Comparison of ENCODE assay signal across 23 cellular contexts in genomic region chr7:16708496-16708895, GRCh38. TPM values are rescaled to one million over a fixed set of nuclear protein-coding genes. Genes with fewer than 3 reads are reported as not detected.
DNase-seq lines count a peak whose midpoint lies in the region; ATAC-seq and TF ChIP-seq lines count a peak whose summit lies in the region.
"Had no signal": no experiment of that assay in that cellular context is flagged by ENCODE, and none has a peak within 500 bp of the region (broad histone marks: within the 10 kb centered on the region; RNA-seq: fewer than 3 reads in every experiment).

No MANE protein-coding gene starts in this region.

- CTCF ChIA-PET in MCF 10A (lab: Yijun Ruan, JAX) = interaction anchor here (0.6 to 1.8 kb wide), 5 partner anchors 11 to 892 kb away, joined by 3 to 5 read pairs (median 3); no protein-coding TSS in a partner anchor

- H3K27ac ChIP-seq in cardiac muscle cell = peak overlapping the region; percentile 50
- H3K27ac ChIP-seq in body of pancreas = no peak overlapping the region
- H3K27ac ChIP-seq: esophagus muscularis mucosa, prostate gland, spleen, thyroid gland had no signal

- DNase-seq in cardiac muscle cell (ENCODE audit: low read depth in 1 of 2, low spot score in 1 of 2) (peak in 1 of 2 donors; percentile 20), left ventricle myocardium superior (no peak), amniotic epithelial cell (ENCODE audit: low read depth) (peak; percentile 39), fibroblast of the aortic adventitia (ENCODE audit: low read depth) (peak; percentile 36), MCF 10A (ENCODE audit: unreplicated experiment) (no peak), body of pancreas (no peak)
- no peak for DNase-seq in stimulated activated CD4-positive, alpha-beta T cell treated with anti-CD3 and anti-CD28 coated beads, Interleukin-1b, Interleukin-23, amount 100 ng/mL, for 48 hours
- DNase-seq: activated CD4-positive, alpha-beta T cell treated with anti-CD3 and anti-CD28 coated beads, Interleukin-2, amount 50 U/mL, for 48 hours; activated T-cell treated with anti-CD3 and anti-CD28 coated beads for 4 hours; CD4-positive, alpha-beta T cell; DMS153; MM.1S; natural killer cell; NCI-H345; NK-92 treated with Interleukin-12 subunit alpha and Interleukin-12 subunit beta, amount 100 ng/mL, for 24 hours; spleen; T-cell; thyroid gland had no signal

- H3K36me3 ChIP-seq in cardiac muscle cell = peaks cover 39% of the 10 kb centered on the region
- H3K36me3 ChIP-seq in body of pancreas (replicated peaks in 1 of 2; ENCODE audit: insufficient read depth in 1 of 2, low read depth in 2 of 2) = peaks cover 0 to 1% of the 10 kb centered on the region in 2 donors
- H3K36me3 ChIP-seq: prostate gland had no signal

- intact Hi-C loops in left ventricle myocardium superior (cut with micrococcal nuclease) (no loop called here), MCF 10A (cut with micrococcal nuclease) (no loop called here), body of pancreas (cut with DNase I) (no loop called here)

- peaks cover 62% of the 10 kb centered on the region for H3K36me3 Mint-ChIP-seq in MCF 10A (ENCODE audit: insufficient read depth, unreplicated experiment)

- TF ChIP-seq CTCF in cardiac muscle cell (IDR thresholded peaks at IDR 0.05; ENCODE audit: low read depth, low read length) (no peak), fibroblast of the aortic adventitia (IDR thresholded peaks at IDR 0.05; ENCODE audit: insufficient read depth, low read length) (no peak), MCF 10A (IDR thresholded peaks at IDR 0.05; ENCODE audit: unreplicated experiment) (no peak), body of pancreas (IDR thresholded peaks at IDR 0.05) (no peak)

- no peaks in the 10 kb centered on the region for H3K4me1 Mint-ChIP-seq in MCF 10A (ENCODE audit: insufficient read depth, unreplicated experiment)
- H3K4me1 Mint-ChIP-seq: natural killer cell, T-cell had no signal

- no peaks in the 10 kb centered on the region for H3K4me1 ChIP-seq in cardiac muscle cell (ENCODE audit: low read depth)
- no peaks in the 10 kb centered on the region for H3K4me1 ChIP-seq in body of pancreas
- H3K4me1 ChIP-seq: esophagus muscularis mucosa, prostate gland, spleen, thyroid gland had no signal

- WGBS in body of pancreas, 2 donors = 93 to 96% methylated on average over 4 of the region's 4 CpGs

- no peak overlapping the region for H3K4me3 ChIP-seq in cardiac muscle cell
- H3K4me3 ChIP-seq in fibroblast of the aortic adventitia (ENCODE audit: low read depth, low read length) = no peak overlapping the region
- H3K4me3 ChIP-seq in body of pancreas = no peak overlapping the region
- H3K4me3 ChIP-seq: esophagus muscularis mucosa, heart right ventricle, lung, prostate gland, spleen, thyroid gland had no signal

- POLR2A ChIA-PET in MCF 10A (lab: Yijun Ruan, JAX) = interaction anchor here (1.6 kb wide), 1 partner anchor 62 kb away, joined by 4 read pairs; no protein-coding TSS in a partner anchor

- BruUV-seq in MCF 10A (replicated peaks; lab: Mats Ljungman, UMichigan) = no TSS peak

- no peak for TF ChIP-seq POLR2A in body of pancreas (IDR thresholded peaks at IDR 0.05)

- H3K27ac Mint-ChIP-seq in MCF 10A (ENCODE audit: low read depth, unreplicated experiment) = no peak overlapping the region
- H3K27ac Mint-ChIP-seq: CD4-positive, alpha-beta T cell; natural killer cell; T-cell had no signal

- H3K4me3 Mint-ChIP-seq in MCF 10A (ENCODE audit: unreplicated experiment) = no peak overlapping the region
- H3K4me3 Mint-ChIP-seq: CD4-positive, alpha-beta T cell; natural killer cell; T-cell had no signal

- H3K27me3 ChIP-seq in cardiac muscle cell = no peaks in the 10 kb centered on the region
- H3K27me3 ChIP-seq in body of pancreas = no peaks in the 10 kb centered on the region
- H3K27me3 ChIP-seq: esophagus muscularis mucosa, heart right ventricle, spleen, thyroid gland had no signal

- H3K9me3 ChIP-seq in cardiac muscle cell (ENCODE audit: low read depth) (no peaks in the 10 kb centered on the region), body of pancreas (no peaks in the 10 kb centered on the region)
- H3K9me3 ChIP-seq: esophagus muscularis mucosa, heart right ventricle, prostate gland, spleen, thyroid gland had no signal

- H3K27me3 Mint-ChIP-seq in MCF 10A (ENCODE audit: insufficient read depth, unreplicated experiment) = no peaks in the 10 kb centered on the region
- H3K27me3 Mint-ChIP-seq: CD4-positive, alpha-beta T cell; T-cell had no signal

- no peaks in the 10 kb centered on the region for H3K9me3 Mint-ChIP-seq in MCF 10A (ENCODE audit: unreplicated experiment)
- H3K9me3 Mint-ChIP-seq: CD4-positive, alpha-beta T cell; natural killer cell; T-cell had no signal

- no peak for ATAC-seq in left ventricle myocardium superior
- no peak for ATAC-seq in HG02938 (IDR thresholded peaks at IDR 0.05; ENCODE audit: unreplicated experiment)
- no peak for ATAC-seq in body of pancreas
- ATAC-seq: natural killer cell, T-cell had no signal

RNA-seq across cellular contexts. Expression of gene TSPAN13, which starts 45.1 kb away (rescaled TPM):
- 34.2 and 63.6 TPM in 2 replicates for total RNA-seq in cardiac muscle cell
- 103 and 152 TPM in 2 replicates for polyA plus RNA-seq in cardiac muscle cell
- 18.1 TPM for total RNA-seq in left ventricle myocardium superior
- total RNA-seq in fibroblast of the aortic adventitia (ENCODE audit: low replicate concordance) = 4.3 TPM in 1 of 2 replicates, not detected in the other
- total RNA-seq in MCF 10A (2022) = 14.0 and 14.1 TPM in 2 replicates
- 10 to 100 TPM; 24.7 to 50.8 TPM for total RNA-seq in body of pancreas

Comparison
In these comparisons a context has a peak if more than half of its experiments do, and no peak if none do; other contexts are left out.
1. DNase-seq: peak in amniotic epithelial cell (single experiment) and fibroblast of the aortic adventitia (single experiment); none in left ventricle myocardium superior (single experiment), MCF 10A (single experiment), stimulated activated CD4-positive, alpha-beta T cell treated with anti-CD3 and anti-CD28 coated beads, Interleukin-1b, Interleukin-23, amount 100 ng/mL, for 48 hours (single experiment) and body of pancreas (0 of 4).